In the genomic region with DNA sequence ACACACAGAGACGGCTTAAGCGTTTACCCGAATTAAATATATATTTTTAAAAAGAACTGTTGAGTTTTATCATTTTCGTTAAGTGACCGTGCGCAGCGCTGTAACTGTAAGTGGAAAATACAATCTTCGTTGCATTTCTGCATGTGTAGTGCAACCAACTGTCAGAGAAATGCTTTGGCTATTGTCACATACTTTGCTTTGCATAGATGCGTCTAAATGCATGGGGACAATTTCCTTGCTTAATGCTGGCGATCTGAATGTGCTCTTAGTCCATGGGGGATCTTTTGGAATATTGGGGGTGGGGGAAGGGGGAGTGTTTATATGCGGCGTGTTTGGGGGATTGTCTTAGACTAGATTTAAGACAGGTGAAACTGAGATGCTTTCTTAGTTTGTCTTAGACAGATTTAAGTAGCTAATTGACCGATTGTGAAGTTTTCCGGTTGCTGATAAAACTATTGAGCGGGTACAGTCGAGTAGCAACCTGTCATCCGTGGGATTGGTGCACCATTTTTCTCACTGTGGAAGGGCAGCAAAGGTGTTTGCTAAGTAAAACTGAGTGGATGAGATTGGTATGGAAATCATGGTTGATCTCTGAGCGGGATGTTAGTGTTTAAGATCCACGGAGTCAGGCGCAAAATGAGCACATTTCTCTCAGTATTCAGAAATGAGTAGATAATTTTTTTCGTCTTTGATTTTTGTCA, we compare ENCODE assay signal across 9 cellular contexts. TPM values are rescaled to one million over a fixed set of nuclear protein-coding genes. Genes with fewer than 3 reads are reported as not detected.
DNase-seq lines count a peak whose midpoint lies in the region; ATAC-seq, FAIRE-seq and TF ChIP-seq lines count a peak whose summit lies in the region.
"Had no signal": no experiment of that assay in that cellular context is flagged by ENCODE, and none has a peak within 500 bp of the region (broad histone marks: within the 10 kb centered on the region; RNA-seq: fewer than 3 reads in every experiment).

No MANE protein-coding gene starts in this region.

- no peaks in the 10 kb centered on the region for H3K36me3 Mint-ChIP-seq in stimulated activated naive B cell treated with anti-CD40 and anti-IgM and Interleukin-4, amounts not matched to agents 10 μg/mL and 1 μg/mL and 100 μg/mL, for 72 hours
- H3K36me3 Mint-ChIP-seq in activated CD8-positive, alpha-beta T cell treated with anti-CD3 and anti-CD28 coated beads for 36 hours (ENCODE audit: low read depth): no peaks in the 10 kb centered on the region

- TF ChIP-seq CTCF in astrocyte of the cerebellum (IDR thresholded peaks at IDR 0.05; ENCODE audit: low read depth, low read length, missing control alignments) (no peak), keratinocyte (optimal IDR thresholded peaks at IDR 0.05 in 1 of 3, IDR thresholded peaks at IDR 0.05 in 1 of 3, conservative IDR thresholded peaks at IDR 0.05 in 1 of 3; ENCODE audit: extremely low read depth in 1 of 3, insufficient read depth in 2 of 3, low read length in 3 of 3) (no peak)
- TF ChIP-seq CTCF in activated CD8-positive, alpha-beta T cell treated with anti-CD3 and anti-CD28 coated beads for 36 hours (IDR thresholded peaks at IDR 0.05): no peak

- H3K27me3 ChIP-seq in HUES64 (ENCODE audit: insufficient read depth, low read length) (peaks cover 35% of the 10 kb centered on the region), keratinocyte (ENCODE audit: control insufficient read depth, extremely low read depth, insufficient read depth, low read length) (no peaks in the 10 kb centered on the region)

- no peaks in the 10 kb centered on the region for H3K9me3 Mint-ChIP-seq in stimulated activated naive B cell treated with anti-CD40 and anti-IgM and Interleukin-4, amounts not matched to agents 10 μg/mL and 1 μg/mL and 100 μg/mL, for 72 hours
- peaks cover 2% of the 10 kb centered on the region for H3K9me3 Mint-ChIP-seq in activated CD8-positive, alpha-beta T cell treated with anti-CD3 and anti-CD28 coated beads for 36 hours

- H3K9me3 ChIP-seq in HUES64 (ENCODE audit: insufficient read depth, low read depth, low read length) (no peaks in the 10 kb centered on the region), keratinocyte (ENCODE audit: control insufficient read depth, low read depth, low read length) (no peaks in the 10 kb centered on the region)

- dilution Hi-C loops in keratinocyte (cut with MboI; ENCODE audit: extremely low pct_ligation_motif_present, low sequenced_read_pairs): no loop called here

- in situ Hi-C loops in astrocyte of the cerebellum (cut with HindIII; ENCODE audit: low sequenced_read_pairs): no loop called here

- intact Hi-C loops in activated CD8-positive, alpha-beta T cell treated with anti-CD3 and anti-CD28 coated beads for 36 hours (cut with micrococcal nuclease): no loop called here

- DNase-seq in astrocyte of the cerebellum (ENCODE audit: low read depth): no peak
- DNase-seq in keratinocyte (ENCODE audit: low read depth, low spot score): no peak
- DNase-seq in stimulated activated naive B cell treated with anti-CD40 and anti-IgM and Interleukin-4, amounts not matched to agents 10 μg/mL and 1 μg/mL and 100 μg/mL, for 72 hours: no peak
- DNase-seq in activated CD8-positive, alpha-beta T cell treated with anti-CD3 and anti-CD28 coated beads for 36 hours: no peak
- no peak for DNase-seq in activated CD4-positive, alpha-beta T cell treated with anti-CD3 and anti-CD28 coated beads for 4 hours
- no peak for DNase-seq in activated CD4-positive, alpha-beta T cell treated with anti-CD3 and anti-CD28 coated beads, Interleukin-2, amount 50 U/mL, for 1 hour

- H3K4me1 Mint-ChIP-seq in stimulated activated naive B cell treated with anti-CD40 and anti-IgM and Interleukin-4, amounts not matched to agents 10 μg/mL and 1 μg/mL and 100 μg/mL, for 72 hours: peaks cover 17 to 30% of the 10 kb centered on the region in 2 donors
- peaks cover 4% of the 10 kb centered on the region for H3K4me1 Mint-ChIP-seq in activated CD8-positive, alpha-beta T cell treated with anti-CD3 and anti-CD28 coated beads for 36 hours (ENCODE audit: low read depth)

- H3K4me3 Mint-ChIP-seq in stimulated activated naive B cell treated with anti-CD40 and anti-IgM and Interleukin-4, amounts not matched to agents 10 μg/mL and 1 μg/mL and 100 μg/mL, for 72 hours: peak overlapping the region; percentile 52 to 69
- no peak overlapping the region for H3K4me3 Mint-ChIP-seq in activated CD8-positive, alpha-beta T cell treated with anti-CD3 and anti-CD28 coated beads for 36 hours

- peaks cover 2% of the 10 kb centered on the region for H3K9me1 ChIP-seq in keratinocyte (ENCODE audit: control insufficient read depth, extremely low read depth, insufficient read depth, low read length)

- peaks cover 56 to 60% of the 10 kb centered on the region in 2 donors for H3K27me3 Mint-ChIP-seq in stimulated activated naive B cell treated with anti-CD40 and anti-IgM and Interleukin-4, amounts not matched to agents 10 μg/mL and 1 μg/mL and 100 μg/mL, for 72 hours
- H3K27me3 Mint-ChIP-seq in activated CD8-positive, alpha-beta T cell treated with anti-CD3 and anti-CD28 coated beads for 36 hours: peaks cover 48% of the 10 kb centered on the region

- H3K4me2 ChIP-seq in keratinocyte (ENCODE audit: control insufficient read depth, extremely low read depth, insufficient read depth, low read depth, low read length): peak overlapping the region; percentile 94

- peaks cover 13% of the 10 kb centered on the region for H3K79me2 ChIP-seq in keratinocyte (ENCODE audit: control insufficient read depth, insufficient read depth, low read length)

- H3K4me3 ChIP-seq in HUES64 (ENCODE audit: low read length) (peak overlapping the region; percentile 82), astrocyte of the cerebellum (ENCODE audit: low read depth, low read length) (peak overlapping the region; percentile 64), keratinocyte (ENCODE audit: control insufficient read depth in 2 of 3, extremely low read depth in 1 of 3, insufficient read depth in 2 of 3, low read depth in 1 of 3, low read length in 3 of 3) (peak overlapping the region; percentile 54 to 90 (median 70))

- H3K4me1 ChIP-seq in HUES64 (ENCODE audit: insufficient read depth, low read length) (peaks cover 49% of the 10 kb centered on the region), keratinocyte (ENCODE audit: control insufficient read depth, extremely low read depth, insufficient read depth, low read length) (peaks cover 49% of the 10 kb centered on the region)

- POLR2A ChIA-PET in activated CD8-positive, alpha-beta T cell treated with anti-CD3 and anti-CD28 coated beads for 36 hours (lab: Charles Lee): interaction anchor here (0.9 kb wide), 1 partner anchor 20 kb away, joined by 3 read pairs; no protein-coding TSS in a partner anchor

- no peaks in the 10 kb centered on the region for H3K36me3 ChIP-seq in HUES64 (ENCODE audit: insufficient read depth, low read length)
- H3K36me3 ChIP-seq in keratinocyte (ENCODE audit: control insufficient read depth in 2 of 2, extremely low read depth in 1 of 2, insufficient read depth in 2 of 2, low read length in 2 of 2): no peaks in the 10 kb centered on the region

- H2AFZ ChIP-seq in keratinocyte (ENCODE audit: control insufficient read depth, low read length): peak overlapping the region; percentile 65

- WGBS in HUES64: under 1% methylated on average over 18 of the region's 21 CpGs

- H4K20me1 ChIP-seq in keratinocyte (ENCODE audit: control insufficient read depth, extremely low read depth, insufficient read depth, low read length): no peaks in the 10 kb centered on the region

- no peak for FAIRE-seq in keratinocyte (lab: Jason Lieb, UNC)

- no peak for ATAC-seq in stimulated activated naive B cell treated with anti-CD40 and anti-IgM and Interleukin-4, amounts not matched to agents 10 μg/mL and 1 μg/mL and 100 μg/mL, for 72 hours (replicated peaks)
- no peak for ATAC-seq in GM21390 (IDR thresholded peaks at IDR 0.05; ENCODE audit: unreplicated experiment)
- no peak for ATAC-seq in activated CD8-positive, alpha-beta T cell treated with anti-CD3 and anti-CD28 coated beads for 36 hours

- CTCF ChIA-PET in activated CD8-positive, alpha-beta T cell treated with anti-CD3 and anti-CD28 coated beads for 36 hours (lab: Charles Lee): no interaction called here

- H3K27ac ChIP-seq in HUES64 (ENCODE audit: low read depth, low read length): no peak overlapping the region
- peak overlapping the region; percentile 94 for H3K27ac ChIP-seq in keratinocyte (ENCODE audit: control insufficient read depth, insufficient read depth, low read length)
- H3K27ac ChIP-seq: VCaP had no signal

- peak overlapping the region; percentile 51; the same call in 1 of the 2 replicates for H3K9ac ChIP-seq in HUES64 (ENCODE audit: low read depth, low read length)
- peak overlapping the region; percentile 90 for H3K9ac ChIP-seq in keratinocyte (ENCODE audit: control insufficient read depth, extremely low read depth, insufficient read depth, low read length)

- H3K27ac Mint-ChIP-seq in stimulated activated naive B cell treated with anti-CD40 and anti-IgM and Interleukin-4, amounts not matched to agents 10 μg/mL and 1 μg/mL and 100 μg/mL, for 72 hours: peak overlapping the region; percentile 1
- H3K27ac Mint-ChIP-seq in activated CD8-positive, alpha-beta T cell treated with anti-CD3 and anti-CD28 coated beads for 36 hours: no peak overlapping the region

RNA-seq across cellular contexts. Expression of gene VSNL1, which starts 0.5 kb away (rescaled TPM):
- polyA plus RNA-seq in HUES64 (2013, experiment 1 of 2): 44.1 TPM
- polyA plus RNA-seq in HUES64 (2013, experiment 2 of 2): 55.2 TPM
- 18.4 to 41.1 TPM (median 32.1 TPM) in 3 replicates for polyA plus RNA-seq in keratinocyte
- 27.0 TPM for polyA plus RNA-seq in keratinocyte (2011; ENCODE audit: low read depth)
- 27.3 and 29.6 TPM in 2 replicates for polyA plus RNA-seq in keratinocyte (2011; cell fraction: cytosol; rRNA removed)
- polyA plus RNA-seq in keratinocyte (2011; cell fraction: nucleus; rRNA removed): 16.4 and 21.3 TPM in 2 replicates
- 11.3 and 13.0 TPM in 2 replicates for polyA plus RNA-seq in keratinocyte (2012; ENCODE audit: low replicate concordance)
- 16.4 to 29.2 TPM (median 19.6 TPM) in 3 replicates for polyA minus RNA-seq in keratinocyte
- polyA minus RNA-seq in keratinocyte (2011; cell fraction: cytosol; rRNA and poly(A)+ RNA removed): 7.3 TPM
- polyA minus RNA-seq in keratinocyte (2011; cell fraction: nucleus; rRNA and poly(A)+ RNA removed): 5.1 and 12.9 TPM in 2 replicates
- not detected for total RNA-seq in activated CD8-positive, alpha-beta T cell treated with anti-CD3 and anti-CD28 coated beads for 36 hours

RNA-seq across cellular contexts. Expression of gene RAD51AP2, which starts 22.7 kb away (rescaled TPM):
- polyA plus RNA-seq in HUES64 (2013, experiment 1 of 2): 0.10 TPM
- polyA plus RNA-seq in HUES64 (2013, experiment 2 of 2): 0.13 TPM
- 0.01 to 0.12 TPM (median 0.12 TPM) in 3 replicates for polyA plus RNA-seq in keratinocyte
- polyA plus RNA-seq in keratinocyte (2011; ENCODE audit: low read depth): 0.27 TPM
- not detected in 2 replicates for polyA plus RNA-seq in keratinocyte (2011; cell fraction: cytosol; rRNA removed)
- polyA plus RNA-seq in keratinocyte (2011; cell fraction: nucleus; rRNA removed): 0.23 and 0.34 TPM in 2 replicates
- polyA plus RNA-seq in keratinocyte (2012; ENCODE audit: low replicate concordance): 0.14 TPM in 1 of 2 replicates, not detected in the other
- 0.03 TPM in 1 of 3 replicates, not detected in the others for polyA minus RNA-seq in keratinocyte
- polyA minus RNA-seq in keratinocyte (2011; cell fraction: cytosol; rRNA and poly(A)+ RNA removed): not detected
- 0.31 TPM in 1 of 2 replicates, not detected in the other for polyA minus RNA-seq in keratinocyte (2011; cell fraction: nucleus; rRNA and poly(A)+ RNA removed)
- not detected for total RNA-seq in activated CD8-positive, alpha-beta T cell treated with anti-CD3 and anti-CD28 coated beads for 36 hours
